ENCODE assay signal across 1 cellular context in genomic region chr1:47333578-47333921, GRCh38.
A peak's percentile ranks its signal among the peaks of the same experiment; 100 is the strongest.
TF ChIP-seq lines count a peak whose summit lies in the region.

CMPK1 (plus strand) TSS chr1:47333790; CDS start chr1:47333946, 156 bp downstream.

TF ChIP-seq in GM12878, 131 proteins besides CTCF, POLR2A, EP300 and RAD21 (continued from another document):
- TF ChIP-seq ZBTB4 (CRISPR knock-in tag; IDR thresholded peaks at IDR 0.05): no peak
- TF ChIP-seq IKZF1 (conservative IDR thresholded peaks at IDR 0.05): no peak
- TF ChIP-seq TCF7 (IDR thresholded peaks at IDR 0.05; ENCODE audit: borderline replicate concordance): no peak
- no peak for TF ChIP-seq CBX5 (IDR thresholded peaks at IDR 0.05; ENCODE audit: low read depth)
- TF ChIP-seq FOXK2 (IDR thresholded peaks at IDR 0.05): no peak
- peak; percentile 76 for TF ChIP-seq POLR2AphosphoS5 (IDR thresholded peaks at IDR 0.05; ENCODE audit: low read length)
- no peak for TF ChIP-seq PAX5 (IDR thresholded peaks at IDR 0.05; ENCODE audit: borderline replicate concordance, low read depth, low read length)
- TF ChIP-seq FOS (IDR thresholded peaks at IDR 0.05; ENCODE audit: borderline replicate concordance, extremely low read depth, insufficient read length): no peak
- no peak for TF ChIP-seq USF2 (IDR thresholded peaks at IDR 0.05; ENCODE audit: borderline replicate concordance, low read depth, low read length)
- no peak for TF ChIP-seq BCLAF1 (IDR thresholded peaks at IDR 0.05)
- TF ChIP-seq HCFC1 (IDR thresholded peaks at IDR 0.05; ENCODE audit: low read length): no peak
- TF ChIP-seq RELA (IDR thresholded peaks at IDR 0.05; ENCODE audit: borderline replicate concordance, partially characterized antibody): no peak
- TF ChIP-seq RAD51 (IDR thresholded peaks at IDR 0.05): no peak
- TF ChIP-seq IRF5 (IDR thresholded peaks at IDR 0.05; ENCODE audit: borderline replicate concordance): no peak
- TF ChIP-seq RELB (IDR thresholded peaks at IDR 0.05; ENCODE audit: low read depth): no peak
- no peak; a peak in 1 of 4 replicates for TF ChIP-seq ETV6 (conservative IDR thresholded peaks at IDR 0.05 in 1 of 2, IDR thresholded peaks at IDR 0.05 in 1 of 2; ENCODE audit: borderline replicate concordance in 1 of 2, low read depth in 1 of 2)
- TF ChIP-seq NFXL1 (IDR thresholded peaks at IDR 0.05; ENCODE audit: borderline replicate concordance): no peak
